ENCODE assay signal across 8 cellular contexts in the genomic region with DNA sequence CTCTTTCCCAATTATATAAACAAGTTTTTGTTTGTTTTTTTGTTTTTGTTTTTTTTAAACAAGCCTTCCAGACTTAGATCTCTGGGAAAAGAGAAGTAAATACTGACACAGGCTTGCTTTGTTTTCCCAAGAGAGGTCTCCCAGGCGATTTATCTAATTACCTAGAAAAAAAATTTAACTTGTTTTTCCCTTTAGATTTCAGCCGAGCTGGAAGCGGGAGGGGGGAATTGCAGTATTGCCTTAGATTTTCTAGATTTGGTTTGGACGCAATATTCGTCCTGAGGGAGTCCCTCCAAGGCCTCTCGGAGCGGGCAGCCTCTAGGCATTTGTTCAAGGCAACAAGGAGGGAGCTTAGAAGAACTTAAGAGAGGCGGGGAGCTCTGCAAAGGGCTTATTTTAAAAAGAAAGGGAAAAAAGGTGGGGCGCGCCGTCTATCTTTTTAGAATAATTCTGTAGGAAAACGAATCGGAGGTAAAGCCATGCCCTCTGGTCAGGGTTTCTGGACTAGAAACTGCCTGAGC. TPM values are rescaled to one million over a fixed set of nuclear protein-coding genes. Genes with fewer than 3 reads are reported as not detected.
DNase-seq lines count a peak whose midpoint lies in the region; ATAC-seq, FAIRE-seq and TF ChIP-seq lines count a peak whose summit lies in the region.

No MANE protein-coding gene starts in this region.

- no peak overlapping the region for H4K8ac ChIP-seq in neuronal stem cell (ENCODE audit: low read depth, low read length)

- ATAC-seq in A549 (peak; percentile 54 to 62), GM19372 (IDR thresholded peaks at IDR 0.05; ENCODE audit: low read depth, unreplicated experiment) (peak; percentile 14)

- no peak overlapping the region for H3K23ac ChIP-seq in neuronal stem cell (ENCODE audit: low read depth, low read length, poor library complexity)

- H2BK12ac ChIP-seq in neuronal stem cell (ENCODE audit: low read length), result no peak overlapping the region

- peak in 1 of 2 experiments; percentile 11; a peak in 1 of 5 replicates for TF ChIP-seq RAD21 in A549 (conservative IDR thresholded peaks at IDR 0.05 in 1 of 2, IDR thresholded peaks at IDR 0.05 in 1 of 2)

- no peak overlapping the region for H3K14ac ChIP-seq in neuronal stem cell (ENCODE audit: low read length)

- intact Hi-C loops in OCI-LY7 (cut with micrococcal nuclease; ENCODE audit: unreplicated experiment), result no loop called here

- peak overlapping the region; percentile 92 to 95 for H3K27ac ChIP-seq in A549
- peak overlapping the region; percentile 22 for H3K27ac ChIP-seq in OCI-LY7 (ENCODE audit: low read depth, low read length, poor library complexity, severe bottlenecking)
- H3K27ac ChIP-seq in neuronal stem cell (replicated peaks; ENCODE audit: low read length), result peak overlapping the region; percentile 70

- H3K79me1 ChIP-seq in neuronal stem cell (ENCODE audit: low read depth, low read length), result no peaks in the 10 kb centered on the region

- H2AFZ ChIP-seq in OCI-LY7 (ENCODE audit: low read length) (peak overlapping the region; percentile 73), neuronal stem cell (ENCODE audit: low read length) (peak overlapping the region; percentile 61)

- no peak overlapping the region for H4K91ac ChIP-seq in neuronal stem cell (ENCODE audit: low read depth, low read length, poor library complexity)

- H3K9me3 ChIP-seq in A549 (no peaks in the 10 kb centered on the region), OCI-LY7 (ENCODE audit: low read length) (no peaks in the 10 kb centered on the region), neuronal stem cell (replicated peaks in 1 of 2; ENCODE audit: control insufficient read depth in 2 of 2, insufficient read depth in 1 of 2, low read depth in 1 of 2, low read length in 2 of 2) (no peaks in the 10 kb centered on the region)

- H3K4me2 ChIP-seq in A549 (peak overlapping the region; percentile 89), OCI-LY7 (ENCODE audit: low read length) (peak overlapping the region; percentile 72), neuronal stem cell (ENCODE audit: insufficient read depth, low read length, poor library complexity, severe bottlenecking) (peak overlapping the region; percentile 63)

- no peaks in the 10 kb centered on the region for H3K27me3 ChIP-seq in neuronal stem cell (ENCODE audit: control insufficient read depth in 3 of 3, insufficient read depth in 3 of 3, low read depth in 1 of 3, low read length in 3 of 3)

- no peak overlapping the region for H3K4ac ChIP-seq in neuronal stem cell (ENCODE audit: low read length)

- peaks cover 7% of the 10 kb centered on the region; the same call in 1 of the 2 replicates for H3K79me2 ChIP-seq in OCI-LY7 (ENCODE audit: insufficient read depth, low read depth, low read length)

- no peak overlapping the region for H2AK5ac ChIP-seq in neuronal stem cell (ENCODE audit: low read depth, low read length)

- TF ChIP-seq EP300 in A549 (IDR thresholded peaks at IDR 0.05), result no peak

- H3K36me3 ChIP-seq in OCI-LY7 (ENCODE audit: insufficient read depth, low read length), result no peaks in the 10 kb centered on the region
- peaks cover 0 to 3% of the 10 kb centered on the region in 2 donors for H3K36me3 ChIP-seq in neuronal stem cell (replicated peaks in 1 of 2; ENCODE audit: control insufficient read depth in 2 of 2, insufficient read depth in 2 of 2, low read length in 2 of 2)

- H3K18ac ChIP-seq in neuronal stem cell (ENCODE audit: low read length), result no peak overlapping the region

- FAIRE-seq in A549 (lab: Jason Lieb, UNC), result no peak

- no peak overlapping the region for H2BK120ac ChIP-seq in neuronal stem cell (ENCODE audit: low read depth, low read length)

- no peak for TF ChIP-seq CTCF in A549 (IDR thresholded peaks at IDR 0.05)
- no peak for TF ChIP-seq CTCF in OCI-LY7 (conservative IDR thresholded peaks at IDR 0.05; ENCODE audit: low read length)
- TF ChIP-seq CTCF in epithelial cell of esophagus (IDR thresholded peaks at IDR 0.05; ENCODE audit: insufficient read depth, low read depth, low read length, missing control alignments), result no peak

- CTCF ChIA-PET in A549 (lab: Yijun Ruan, JAX), result interaction anchor here (0.5 to 4.3 kb wide), 14 partner anchors 8 to 293 kb away, joined by 3 to 19 read pairs (median 4); a partner anchor contains a TSS
- CTCF ChIA-PET in OCI-LY7 (lab: Charles Lee; ENCODE audit: unreplicated experiment), result interaction anchor here (1.2 to 1.6 kb wide), 2 partner anchors 12 to 298 kb away, joined by 3 to 6 read pairs; no protein-coding TSS in a partner anchor

- H4K20me1 ChIP-seq in OCI-LY7 (ENCODE audit: insufficient read depth, low read length), result no peaks in the 10 kb centered on the region

- DNase-seq in A549 (ENCODE audit: low read depth in 1 of 2, low spot score in 1 of 2) (no peak), OCI-LY7 (ENCODE audit: low spot score) (no peak), epithelial cell of esophagus (ENCODE audit: low read depth) (no peak), neuronal stem cell (ENCODE audit: low spot score) (no peak), middle frontal gyrus (ENCODE audit: extremely low spot score, low spot score) (no peak), NCI-H1694 (lab: John Stamatoyannopoulos, UW) (no peak), foreskin melanocyte (no peak)

- H2BK15ac ChIP-seq in neuronal stem cell (ENCODE audit: low read length), result no peak overlapping the region

- no peaks in the 10 kb centered on the region for H3K9me2 ChIP-seq in OCI-LY7 (ENCODE audit: insufficient read depth, low read length)

- H2BK5ac ChIP-seq in neuronal stem cell (ENCODE audit: low read length), result no peak overlapping the region

- H3K4me3 ChIP-seq in A549, result peak overlapping the region; percentile 91
- peak overlapping the region; percentile 81 for H3K4me3 ChIP-seq in OCI-LY7 (ENCODE audit: low read depth, low read length, poor library complexity, severe bottlenecking)
- peak overlapping the region; percentile 94 for H3K4me3 ChIP-seq in epithelial cell of esophagus (ENCODE audit: low read length)
- peak overlapping the region in 1 of 2 donors; percentile 74 for H3K4me3 ChIP-seq in neuronal stem cell (ENCODE audit: low read length in 2 of 2)

- POLR2A ChIA-PET in A549 (lab: Yijun Ruan, JAX), result interaction anchor here (0.5 to 2.7 kb wide), 17 partner anchors 9 to 443 kb away, joined by 3 to 30 read pairs (median 4); a partner anchor contains a TSS
- POLR2A ChIA-PET in OCI-LY7 (lab: Charles Lee), result interaction anchor here (0.5 to 2.3 kb wide), 31 partner anchors 9 to 478 kb away, joined by 3 to 11 read pairs (median 3); a partner anchor contains a TSS

- peaks cover 23% of the 10 kb centered on the region for H3K4me1 ChIP-seq in A549
- peaks cover 57% of the 10 kb centered on the region for H3K4me1 ChIP-seq in OCI-LY7 (ENCODE audit: insufficient read depth, low read length, poor library complexity, severe bottlenecking)
- peaks cover 5 to 14% of the 10 kb centered on the region in 2 donors for H3K4me1 ChIP-seq in neuronal stem cell (ENCODE audit: control insufficient read depth in 2 of 2, insufficient read depth in 1 of 2, low read depth in 1 of 2, low read length in 2 of 2)

- H3K9ac ChIP-seq in neuronal stem cell (ENCODE audit: low read depth, low read length, poor library complexity), result no peak overlapping the region

- WGBS in A549 (ENCODE audit: missing lambda C conversion rate), result 9% methylated on average over 13 of the region's 13 CpGs
- no CpG with 5 or more reads among the region's 13 CpGs for WGBS in neuronal stem cell (ENCODE audit: extremely low coverage in 2 of 2, insufficient read length in 2 of 2, insufficient replicate concordance in 1 of 2), 2 donors

- no peak for TF ChIP-seq POLR2A in A549 (IDR thresholded peaks at IDR 0.05; ENCODE audit: low read length)

- BruUV-seq in OCI-LY7 (replicated peaks; lab: Mats Ljungman, UMichigan), result TSS peak; percentile 98

TF ChIP-seq in A549, 52 proteins besides CTCF, POLR2A, EP300 and RAD21 (continues in another document):
- TF ChIP-seq, protein P1, sequence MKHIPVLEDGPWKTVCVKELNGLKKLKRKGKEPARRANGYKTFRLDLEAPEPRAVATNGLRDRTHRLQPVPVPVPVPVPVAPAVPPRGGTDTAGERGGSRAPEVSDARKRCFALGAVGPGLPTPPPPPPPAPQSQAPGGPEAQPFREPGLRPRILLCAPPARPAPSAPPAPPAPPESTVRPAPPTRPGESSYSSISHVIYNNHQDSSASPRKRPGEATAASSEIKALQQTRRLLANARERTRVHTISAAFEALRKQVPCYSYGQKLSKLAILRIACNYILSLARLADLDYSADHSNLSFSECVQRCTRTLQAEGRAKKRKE (CRISPR knock-in tag; IDR thresholded peaks at IDR 0.05; ENCODE audit: low read depth), result 0 out of 2 replicates have a peak, but pooled peaks have one; percentile 22
- no peak for TF ChIP-seq TP53 (CRISPR knock-in tag; IDR thresholded peaks at IDR 0.05)
- no peak for TF ChIP-seq EHF (CRISPR knock-in tag; IDR thresholded peaks at IDR 0.05)
- no peak for TF ChIP-seq POLR2AphosphoS2 (conservative IDR thresholded peaks at IDR 0.05; ENCODE audit: low read length)

RNA-seq across cellular contexts. Expression of a gene that starts 0.5 kb away (rescaled TPM):
- 30.5 and 42.7 TPM in 2 replicates for polyA plus RNA-seq in A549 (2011; rRNA removed)
- 78.2 and 99.5 TPM in 2 replicates for polyA plus RNA-seq in A549 (2012; cell fraction: cytosol; rRNA removed)
- polyA plus RNA-seq in A549 (2012; cell fraction: nucleus; rRNA removed), result 407 and 498 TPM in 2 replicates
- 50.0 to 64.9 TPM (median 63.8 TPM) in 3 replicates for polyA plus RNA-seq in A549 (2017; fragmentation: RNase III; extraction: RNeasy Plus Mini Kit Qiagen cat#74134 plus additional on column Dnase treatment)
- 56.2 and 73.8 TPM in 2 replicates for polyA minus RNA-seq in A549 (2011; rRNA and poly(A)+ RNA removed)
- total RNA-seq in OCI-LY7 (2014; rRNA removed; shearing (Covaris generic)), result 36.9 and 60.6 TPM in 2 replicates
- total RNA-seq in OCI-LY7 (2022), result 109 and 121 TPM in 2 replicates
- polyA plus RNA-seq in neuronal stem cell (2013, experiment 1 of 2), result 63.4 TPM
- polyA plus RNA-seq in neuronal stem cell (2013, experiment 2 of 2), result 59.4 TPM

RNA-seq across cellular contexts. Expression of a gene that starts 50.5 kb away (rescaled TPM):
- polyA plus RNA-seq in A549 (2011; rRNA removed) (87.5 and 91.4 TPM in 2 replicates), A549 (2017; fragmentation: RNase III; extraction: RNeasy Plus Mini Kit Qiagen cat#74134 plus additional on column Dnase treatment) (89.0 to 91.9 TPM (median 90.1 TPM) in 3 replicates)
- 88.8 and 101 TPM in 2 replicates for polyA plus RNA-seq in A549 (2012; cell fraction: cytosol; rRNA removed)
- polyA plus RNA-seq in A549 (2012; cell fraction: nucleus; rRNA removed), result 106 and 120 TPM in 2 replicates
- polyA minus RNA-seq in A549 (2011; rRNA and poly(A)+ RNA removed), result 33.3 and 40.5 TPM in 2 replicates
- total RNA-seq in OCI-LY7 (2014; rRNA removed; shearing (Covaris generic)), result 240 and 244 TPM in 2 replicates
- total RNA-seq in OCI-LY7 (2022), result 294 and 308 TPM in 2 replicates
- 72.0 TPM for polyA plus RNA-seq in neuronal stem cell (2013, experiment 1 of 2)
- polyA plus RNA-seq in neuronal stem cell (2013, experiment 2 of 2), result 76.5 TPM

RNA-seq across cellular contexts. Expression of a gene that starts 59.4 kb away (rescaled TPM):
- polyA plus RNA-seq in A549 (2011; rRNA removed), result 3.6 and 4.6 TPM in 2 replicates
- 6.7 and 8.7 TPM in 2 replicates for polyA plus RNA-seq in A549 (2012; cell fraction: cytosol; rRNA removed)
- 17.8 and 29.6 TPM in 2 replicates for polyA plus RNA-seq in A549 (2012; cell fraction: nucleus; rRNA removed)
- polyA plus RNA-seq in A549 (2017; fragmentation: RNase III; extraction: RNeasy Plus Mini Kit Qiagen cat#74134 plus additional on column Dnase treatment), result 9.9 to 11.2 TPM (median 10.7 TPM) in 3 replicates
- 8.2 and 9.4 TPM in 2 replicates for polyA minus RNA-seq in A549 (2011; rRNA and poly(A)+ RNA removed)
- total RNA-seq in OCI-LY7 (2014; rRNA removed; shearing (Covaris generic)), result not detected in 2 replicates
- 0.24 and 1.0 TPM in 2 replicates for total RNA-seq in OCI-LY7 (2022)
- polyA plus RNA-seq in neuronal stem cell (2013, experiment 1 of 2), result 7.5 TPM
- polyA plus RNA-seq in neuronal stem cell (2013, experiment 2 of 2), result 7.9 TPM

Comparison
In these comparisons a context has a peak if more than half of its experiments do, and no peak if none do; other contexts are left out.
1. H3K27ac ChIP-seq: peak in every context shown above with its lines; median percentile 94 in A549; 70 in neuronal stem cell; 22 in OCI-LY7.